8 cellular contexts compared by ENCODE assay signal in the genomic region with DNA sequence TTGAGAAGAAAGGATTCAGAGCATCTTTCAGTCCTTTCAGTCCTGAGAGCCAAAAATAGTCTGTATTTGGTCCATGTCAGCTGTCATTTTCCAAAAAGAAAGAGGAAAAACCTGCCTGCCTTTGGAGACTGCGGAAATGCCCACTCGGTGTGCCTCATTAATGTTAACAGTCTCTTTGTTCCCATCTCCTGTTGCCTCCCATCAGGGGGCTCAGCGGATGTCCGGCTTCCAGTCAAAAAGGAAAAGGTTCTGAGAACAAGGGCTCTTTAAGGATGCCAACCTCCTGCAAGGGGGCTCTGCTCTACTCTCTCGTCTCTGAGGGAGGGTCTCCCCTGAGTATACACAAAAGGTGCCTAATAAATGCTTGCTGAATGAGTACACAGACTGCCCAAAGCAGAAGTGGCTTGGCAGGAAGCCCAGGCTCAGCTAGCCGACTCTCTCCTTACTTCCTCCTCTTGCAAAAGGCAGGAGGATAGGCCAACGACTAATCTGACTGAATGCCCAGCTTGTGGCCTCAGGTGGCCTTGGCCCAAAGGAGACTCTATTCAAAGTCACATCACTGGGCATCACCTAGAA. TPM values are rescaled to one million over a fixed set of nuclear protein-coding genes. Genes with fewer than 3 reads are reported as not detected.
DNase-seq lines count a peak whose midpoint lies in the region; ATAC-seq, FAIRE-seq and TF ChIP-seq lines count a peak whose summit lies in the region.

No MANE protein-coding gene starts in this region.

- H3K9ac ChIP-seq in endodermal cell (ENCODE audit: extremely low read depth, low read length, poor library complexity, severe bottlenecking) = no peak overlapping the region

- CTCF ChIA-PET in T-cell (lab: Charles Lee) = interaction anchor here (0.6 to 0.8 kb wide), 3 partner anchors 26 to 355 kb away, joined by 3 read pairs; no protein-coding TSS in a partner anchor

- no peaks in the 10 kb centered on the region for H3K27me3 ChIP-seq in endodermal cell (ENCODE audit: control insufficient read depth, insufficient read depth, low read length, poor library complexity, severe bottlenecking)

- H3K4me3 Mint-ChIP-seq in endodermal cell (no peak overlapping the region), nephron progenitor cell (no peak overlapping the region), T-cell (no peak overlapping the region)

- peaks cover 65% of the 10 kb centered on the region for H3K36me3 Mint-ChIP-seq in endodermal cell (ENCODE audit: low read depth)
- peaks cover 48% of the 10 kb centered on the region for H3K36me3 Mint-ChIP-seq in nephron progenitor cell (ENCODE audit: low read depth)
- H3K36me3 Mint-ChIP-seq in T-cell = peaks cover 29% of the 10 kb centered on the region

- H3K4me1 Mint-ChIP-seq in endodermal cell (peaks cover 22% of the 10 kb centered on the region), nephron progenitor cell (peaks cover 21% of the 10 kb centered on the region), T-cell (peaks cover 3 to 6% (median 4%) of the 10 kb centered on the region in 3 donors)

- H3K27me3 Mint-ChIP-seq in endodermal cell (ENCODE audit: insufficient read depth) (no peaks in the 10 kb centered on the region), nephron progenitor cell (ENCODE audit: low read depth, poor library complexity) (peaks cover 3% of the 10 kb centered on the region), T-cell (no peaks in the 10 kb centered on the region)

- H3K9me3 Mint-ChIP-seq in endodermal cell = no peaks in the 10 kb centered on the region
- H3K9me3 Mint-ChIP-seq in nephron progenitor cell = no peaks in the 10 kb centered on the region
- no peaks in the 10 kb centered on the region for H3K9me3 Mint-ChIP-seq in T-cell

- ATAC-seq in T-cell (replicated peaks in 1 of 4) = no peak

- peak; percentile 39 for DNase-seq in GDM1 (lab: John Stamatoyannopoulos, UW)
- DNase-seq in NCI-H748 (lab: John Stamatoyannopoulos, UW; ENCODE audit: unreplicated experiment) = peak; percentile 85
- DNase-seq in endodermal cell = peak; percentile 94
- no peak for DNase-seq in nephron progenitor cell
- no peak for DNase-seq in NCI-H1436 treated with DMSO at 0.1 percent for 48 hours (lab: John Stamatoyannopoulos, UW)
- no peak for DNase-seq in effector CD8-positive, alpha-beta T cell (lab: John Stamatoyannopoulos, UW)
- no peak for DNase-seq in T-cell
- no peak for DNase-seq in GM12892 (ENCODE audit: insufficient read length)

- no peak for FAIRE-seq in GM12892 (lab: Jason Lieb, UNC)

- H3K27ac Mint-ChIP-seq in endodermal cell (peak overlapping the region; percentile 86), nephron progenitor cell (peak overlapping the region; percentile 41), T-cell (no peak overlapping the region)

- POLR2A ChIA-PET in T-cell (lab: Charles Lee) = interaction anchor here in 1 of 2 donors (1.6 kb wide), 1 partner anchor 41 kb away, joined by 5 read pairs; a partner anchor contains a TSS

- 21 to 34% methylated on average over 5 to 7 of the region's 7 CpGs for WGBS in endodermal cell (ENCODE audit: insufficient coverage in 1 of 2, insufficient read length in 1 of 2), 2 experiments

- TF ChIP-seq POLR2A in GM12892 (IDR thresholded peaks at IDR 0.05; ENCODE audit: low read depth, low read length) = no peak

- no peaks in the 10 kb centered on the region for H3K9me3 ChIP-seq in endodermal cell (ENCODE audit: control insufficient read depth, low read length)

- peaks cover 70% of the 10 kb centered on the region for H3K36me3 ChIP-seq in endodermal cell (ENCODE audit: control insufficient read depth, insufficient read depth, low read length)

- H3K4me3 ChIP-seq in endodermal cell (ENCODE audit: low read length) = no peak overlapping the region

- TF ChIP-seq CTCF in endodermal cell (conservative IDR thresholded peaks at IDR 0.05) = no peak
- TF ChIP-seq CTCF in nephron progenitor cell (IDR thresholded peaks at IDR 0.05) = no peak

- H3K4me1 ChIP-seq in endodermal cell (ENCODE audit: control insufficient read depth, insufficient read depth, low read length) = peaks cover 9% of the 10 kb centered on the region

- H3K27ac ChIP-seq in endodermal cell (ENCODE audit: low read depth, low read length) = peak overlapping the region; percentile 68

RNA-seq across cellular contexts. Expression of a gene that starts 17.3 kb away (rescaled TPM):
- total RNA-seq in endodermal cell = 100 to 1,000 TPM; 168 to 169 TPM
- polyA plus RNA-seq in endodermal cell (2013, experiment 1 of 2) = 118 TPM
- 106 TPM for polyA plus RNA-seq in endodermal cell (2013, experiment 2 of 2)
- 100 to 1,000 TPM in 2 of 5 donors, 10 to 100 TPM in 3; 37.5 to 226 (median 42.5) TPM for total RNA-seq in T-cell
- 82.9 TPM for polyA plus RNA-seq in GM12892 (2012; ENCODE audit: missing spikeins)

RNA-seq across cellular contexts. Expression of a gene that starts 32.5 kb away (rescaled TPM):
- total RNA-seq in endodermal cell (10 to 100 TPM; 11.2 to 15.7 TPM), T-cell (10 to 100 TPM in 3 of 5 donors, 1 to 10 TPM in 2; 7.7 to 13.6 (median 12.7) TPM)
- polyA plus RNA-seq in endodermal cell (2013, experiment 1 of 2) = 5.7 TPM
- polyA plus RNA-seq in endodermal cell (2013, experiment 2 of 2) = 5.5 TPM
- polyA plus RNA-seq in GM12892 (2012; ENCODE audit: missing spikeins) = 6.9 TPM

RNA-seq across cellular contexts. Expression of a gene that starts 35.0 kb away (rescaled TPM):
- total RNA-seq in endodermal cell (10 to 100 TPM; 17.0 to 22.9 TPM), T-cell (1 to 10 TPM in 4 of 5 donors, not detected in 1; 1.2 to 1.8 (median 1.3) TPM)
- 8.3 TPM for polyA plus RNA-seq in endodermal cell (2013, experiment 1 of 2)
- polyA plus RNA-seq in endodermal cell (2013, experiment 2 of 2) = 7.2 TPM
- 15.8 TPM for polyA plus RNA-seq in GM12892 (2012; ENCODE audit: missing spikeins)

RNA-seq across cellular contexts. Expression of a gene that starts 41.3 kb away (rescaled TPM):
- total RNA-seq in endodermal cell (1,000 to 10,000 TPM; 1,639 TPM), T-cell (1,000 to 10,000 TPM; 2,927 to 3,276 (median 3,036) TPM)
- polyA plus RNA-seq in endodermal cell (2013, experiment 1 of 2) = 2,129 TPM
- polyA plus RNA-seq in endodermal cell (2013, experiment 2 of 2) = 2,042 TPM
- 2,883 TPM for polyA plus RNA-seq in GM12892 (2012; ENCODE audit: missing spikeins)

RNA-seq across cellular contexts. Expression of a gene that starts 43.4 kb away (rescaled TPM):
- 100 to 1,000 TPM; 111 to 112 TPM for total RNA-seq in endodermal cell
- polyA plus RNA-seq in endodermal cell (2013, experiment 1 of 2) = 92.9 TPM
- 105 TPM for polyA plus RNA-seq in endodermal cell (2013, experiment 2 of 2)
- total RNA-seq in T-cell = 10 to 100 TPM in 3 of 5 donors, 1 to 10 TPM in 2; 7.6 to 82.8 (median 11.0) TPM
- 18.7 TPM for polyA plus RNA-seq in GM12892 (2012; ENCODE audit: missing spikeins)

Comparison
In these comparisons a context has a peak if more than half of its experiments do, and no peak if none do; other contexts are left out.
1. DNase-seq: peak in GDM1 (single experiment), NCI-H748 (single experiment) and endodermal cell (single experiment); none in nephron progenitor cell (single experiment), NCI-H1436 treated with DMSO at 0.1 percent for 48 hours (single experiment), effector CD8-positive, alpha-beta T cell (single experiment), T-cell (0 of 34) and GM12892 (single experiment).
2. H3K27ac Mint-ChIP-seq: peak in endodermal cell (single experiment) and nephron progenitor cell (single experiment); none in T-cell (0 of 2).
3. RNA of a gene that starts 35.0 kb away (total RNA-seq): 17.0 to 22.9 TPM in endodermal cell; 1.2 to 1.8 TPM in T-cell; every median in the first group is over 4 times any median in the second.